Comparison of ENCODE assay signal across 33 cellular contexts in the genomic region with DNA sequence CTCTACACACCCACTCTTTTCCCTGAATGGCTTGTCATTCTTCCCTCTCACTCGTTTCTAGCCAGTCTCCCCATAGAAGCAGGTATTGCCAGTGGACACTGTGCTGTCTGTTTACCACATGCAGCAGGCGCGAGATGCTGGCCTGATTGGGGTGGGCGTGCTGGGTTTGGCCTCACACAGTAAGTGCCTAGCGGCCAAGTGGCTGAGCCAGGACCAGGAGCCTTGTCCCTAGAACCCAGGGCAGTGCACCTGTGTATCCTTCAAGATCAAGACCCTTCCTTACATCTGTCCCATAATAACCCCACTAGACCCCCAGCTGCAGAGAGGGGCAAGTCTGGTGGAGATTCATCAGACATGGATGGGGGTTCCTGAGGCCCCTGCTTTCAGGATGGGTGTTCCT.
"Had no signal": no experiment of that assay in that cellular context is flagged by ENCODE, and none has a peak within 500 bp of the region (broad histone marks: within the 10 kb centered on the region; RNA-seq: fewer than 3 reads in every experiment).

No MANE protein-coding gene starts in this region.

- H3K27ac Mint-ChIP-seq: activated B cell treated with CpG ODN at 0.5 μM for 24 hours; activated CD8-positive, alpha-beta T cell treated with anti-CD3 and anti-CD28 coated beads for 36 hours; activated naive CD4-positive, alpha-beta T cell treated with anti-CD3 and anti-CD28 coated beads for 36 hours; activated naive CD4-positive, alpha-beta T cell treated with anti-CD3 and anti-CD28 coated beads, Interleukin-2, amount 50 U/mL, for 24 hours; activated naive CD8-positive, alpha-beta T cell treated with anti-CD3 and anti-CD28 coated beads for 36 hours; activated naive CD8-positive, alpha-beta T cell treated with anti-CD3 and anti-CD28 coated beads, Interleukin-2, amount 50 U/mL, for 24 hours; activated T-helper 1 cell treated with anti-CD3 and anti-CD28 coated beads, Interleukin-12 subunit alpha, Interleukin-12 subunit beta, Interleukin-2, Interleukin-4 antibody, amounts not matched to agents 30 ng/mL and 10 ng/mL and 1 ng/mL, durations not matched to agents 14 hours and 24 hours and 36 hours; activated T-helper 2 cell treated with anti-CD3 and anti-CD28 coated beads, Interferon-gamma antibody, Interleukin-2, Interleukin-4, amounts not matched to agents 10 μg/mL and 5 μg/mL and 100 μg/mL, durations not matched to agents 14 hours and 24 hours and 36 hours; T-helper 17 cell; T-helper 2 cell treated with Interferon-gamma antibody and Interleukin-4, amounts not matched to agents 5 μg/mL and 100 μg/mL, for 36 hours had no signal

- H3K27ac ChIP-seq: adrenal gland, body of pancreas, colonic mucosa, epithelial cell of prostate, WERI-Rb-1 had no signal

- H3K4me3 ChIP-seq: adrenal gland, body of pancreas, colonic mucosa had no signal

- ATAC-seq: activated CD4-positive, CD25-positive, alpha-beta regulatory T cell treated with anti-CD3 and anti-CD28 coated beads, Interleukin-2, amount 50 U/mL, for 24 hours; activated CD8-positive, alpha-beta T cell treated with anti-CD3 and anti-CD28 coated beads for 36 hours; activated naive CD8-positive, alpha-beta T cell treated with anti-CD3 and anti-CD28 coated beads, Interleukin-2, amount 50 U/mL, for 24 hours; activated T-cell treated with anti-CD3 and anti-CD28 coated beads, Interleukin-2, amount 50 U/mL, for 4 hours; body of pancreas; T-helper 17 cell had no signal

- FAIRE-seq: endometrium, endothelial cell of umbilical vein, frontal cortex had no signal

- H3K4me1 Mint-ChIP-seq: activated B cell treated with CpG ODN at 0.5 μM for 24 hours; activated naive CD4-positive, alpha-beta T cell treated with anti-CD3 and anti-CD28 coated beads, Interleukin-2, amount 50 U/mL, for 24 hours; activated naive CD8-positive, alpha-beta T cell treated with anti-CD3 and anti-CD28 coated beads for 36 hours; activated naive CD8-positive, alpha-beta T cell treated with anti-CD3 and anti-CD28 coated beads, Interleukin-2, amount 50 U/mL, for 24 hours; T-helper 17 cell had no signal

- H3K36me3 ChIP-seq: adrenal gland, colonic mucosa, WERI-Rb-1 had no signal

- H3K36me3 Mint-ChIP-seq: activated naive CD8-positive, alpha-beta T cell treated with anti-CD3 and anti-CD28 coated beads for 36 hours had no signal

- DNase-seq: activated B cell treated with CpG ODN at 0.5 μM for 24 hours; activated CD4-positive, alpha-beta T cell treated with anti-CD3 and anti-CD28 coated beads for 48 hours; activated CD4-positive, alpha-beta T cell treated with anti-CD3 and anti-CD28 coated beads, Interleukin-2, amount 50 U/mL, for 1 hour; activated CD4-positive, alpha-beta T cell treated with anti-CD3 and anti-CD28 coated beads, Interleukin-2, amount 50 U/mL, for 48 hours; activated CD8-positive, alpha-beta memory T cell treated with anti-CD3 and anti-CD28 coated beads for 24 hours; activated CD8-positive, alpha-beta T cell treated with anti-CD3 and anti-CD28 coated beads for 36 hours; activated effector memory CD4-positive, alpha-beta T cell treated with anti-CD3 and anti-CD28 coated beads, Interleukin-2, amount 50 U/mL, for 16 hours; activated naive CD4-positive, alpha-beta T cell treated with anti-CD3 and anti-CD28 coated beads for 36 hours; activated naive CD8-positive, alpha-beta T cell treated with anti-CD3 and anti-CD28 coated beads for 36 hours; activated naive CD8-positive, alpha-beta T cell treated with anti-CD3 and anti-CD28 coated beads, Interleukin-2, amount 50 U/mL, for 24 hours; activated T-cell treated with anti-CD3 and anti-CD28 coated beads, Interleukin-2, amount 50 U/mL, for 4 hours; adrenal gland; amygdala; aorta; body of pancreas; central memory CD4-positive, alpha-beta T cell; cerebellar nuclear complex; colonic mucosa; effector CD8-positive, alpha-beta T cell; foreskin fibroblast; T-helper 1 cell; T-helper 17 cell; T1000; WERI-Rb-1 had no signal

- H3K27me3 ChIP-seq: adrenal gland, body of pancreas, colonic mucosa had no signal

- H3K9me3 ChIP-seq: body of pancreas, colonic mucosa had no signal

- H3K4me1 ChIP-seq: adrenal gland, body of pancreas, colonic mucosa had no signal

- H3K4me3 Mint-ChIP-seq: activated B cell treated with CpG ODN at 0.5 μM for 24 hours; activated CD8-positive, alpha-beta T cell treated with anti-CD3 and anti-CD28 coated beads for 36 hours; activated naive CD4-positive, alpha-beta T cell treated with anti-CD3 and anti-CD28 coated beads for 36 hours; activated naive CD4-positive, alpha-beta T cell treated with anti-CD3 and anti-CD28 coated beads, Interleukin-2, amount 50 U/mL, for 24 hours; activated naive CD8-positive, alpha-beta T cell treated with anti-CD3 and anti-CD28 coated beads for 36 hours; activated naive CD8-positive, alpha-beta T cell treated with anti-CD3 and anti-CD28 coated beads, Interleukin-2, amount 50 U/mL, for 24 hours; activated T-cell treated with anti-CD3 and anti-CD28 coated beads, Interleukin-2, amount 50 U/mL, for 4 hours; activated T-helper 1 cell treated with anti-CD3 and anti-CD28 coated beads, Interleukin-12 subunit alpha, Interleukin-12 subunit beta, Interleukin-2, Interleukin-4 antibody, amounts not matched to agents 30 ng/mL and 10 ng/mL and 1 ng/mL, durations not matched to agents 14 hours and 24 hours and 36 hours; T-helper 17 cell; T-helper 2 cell treated with Interferon-gamma antibody and Interleukin-4, amounts not matched to agents 5 μg/mL and 100 μg/mL, for 36 hours had no signal
